In genomic region chr3:144128117-144128892, GRCh38 we compare ENCODE assay signal across 1 cellular context.
TF ChIP-seq lines count a peak whose summit lies in the region.

No MANE protein-coding gene starts in this region.

TF ChIP-seq in GM23338, 12 proteins besides CTCF, POLR2A, EP300 and RAD21 (continued from another document):
- TF ChIP-seq, protein P1, sequence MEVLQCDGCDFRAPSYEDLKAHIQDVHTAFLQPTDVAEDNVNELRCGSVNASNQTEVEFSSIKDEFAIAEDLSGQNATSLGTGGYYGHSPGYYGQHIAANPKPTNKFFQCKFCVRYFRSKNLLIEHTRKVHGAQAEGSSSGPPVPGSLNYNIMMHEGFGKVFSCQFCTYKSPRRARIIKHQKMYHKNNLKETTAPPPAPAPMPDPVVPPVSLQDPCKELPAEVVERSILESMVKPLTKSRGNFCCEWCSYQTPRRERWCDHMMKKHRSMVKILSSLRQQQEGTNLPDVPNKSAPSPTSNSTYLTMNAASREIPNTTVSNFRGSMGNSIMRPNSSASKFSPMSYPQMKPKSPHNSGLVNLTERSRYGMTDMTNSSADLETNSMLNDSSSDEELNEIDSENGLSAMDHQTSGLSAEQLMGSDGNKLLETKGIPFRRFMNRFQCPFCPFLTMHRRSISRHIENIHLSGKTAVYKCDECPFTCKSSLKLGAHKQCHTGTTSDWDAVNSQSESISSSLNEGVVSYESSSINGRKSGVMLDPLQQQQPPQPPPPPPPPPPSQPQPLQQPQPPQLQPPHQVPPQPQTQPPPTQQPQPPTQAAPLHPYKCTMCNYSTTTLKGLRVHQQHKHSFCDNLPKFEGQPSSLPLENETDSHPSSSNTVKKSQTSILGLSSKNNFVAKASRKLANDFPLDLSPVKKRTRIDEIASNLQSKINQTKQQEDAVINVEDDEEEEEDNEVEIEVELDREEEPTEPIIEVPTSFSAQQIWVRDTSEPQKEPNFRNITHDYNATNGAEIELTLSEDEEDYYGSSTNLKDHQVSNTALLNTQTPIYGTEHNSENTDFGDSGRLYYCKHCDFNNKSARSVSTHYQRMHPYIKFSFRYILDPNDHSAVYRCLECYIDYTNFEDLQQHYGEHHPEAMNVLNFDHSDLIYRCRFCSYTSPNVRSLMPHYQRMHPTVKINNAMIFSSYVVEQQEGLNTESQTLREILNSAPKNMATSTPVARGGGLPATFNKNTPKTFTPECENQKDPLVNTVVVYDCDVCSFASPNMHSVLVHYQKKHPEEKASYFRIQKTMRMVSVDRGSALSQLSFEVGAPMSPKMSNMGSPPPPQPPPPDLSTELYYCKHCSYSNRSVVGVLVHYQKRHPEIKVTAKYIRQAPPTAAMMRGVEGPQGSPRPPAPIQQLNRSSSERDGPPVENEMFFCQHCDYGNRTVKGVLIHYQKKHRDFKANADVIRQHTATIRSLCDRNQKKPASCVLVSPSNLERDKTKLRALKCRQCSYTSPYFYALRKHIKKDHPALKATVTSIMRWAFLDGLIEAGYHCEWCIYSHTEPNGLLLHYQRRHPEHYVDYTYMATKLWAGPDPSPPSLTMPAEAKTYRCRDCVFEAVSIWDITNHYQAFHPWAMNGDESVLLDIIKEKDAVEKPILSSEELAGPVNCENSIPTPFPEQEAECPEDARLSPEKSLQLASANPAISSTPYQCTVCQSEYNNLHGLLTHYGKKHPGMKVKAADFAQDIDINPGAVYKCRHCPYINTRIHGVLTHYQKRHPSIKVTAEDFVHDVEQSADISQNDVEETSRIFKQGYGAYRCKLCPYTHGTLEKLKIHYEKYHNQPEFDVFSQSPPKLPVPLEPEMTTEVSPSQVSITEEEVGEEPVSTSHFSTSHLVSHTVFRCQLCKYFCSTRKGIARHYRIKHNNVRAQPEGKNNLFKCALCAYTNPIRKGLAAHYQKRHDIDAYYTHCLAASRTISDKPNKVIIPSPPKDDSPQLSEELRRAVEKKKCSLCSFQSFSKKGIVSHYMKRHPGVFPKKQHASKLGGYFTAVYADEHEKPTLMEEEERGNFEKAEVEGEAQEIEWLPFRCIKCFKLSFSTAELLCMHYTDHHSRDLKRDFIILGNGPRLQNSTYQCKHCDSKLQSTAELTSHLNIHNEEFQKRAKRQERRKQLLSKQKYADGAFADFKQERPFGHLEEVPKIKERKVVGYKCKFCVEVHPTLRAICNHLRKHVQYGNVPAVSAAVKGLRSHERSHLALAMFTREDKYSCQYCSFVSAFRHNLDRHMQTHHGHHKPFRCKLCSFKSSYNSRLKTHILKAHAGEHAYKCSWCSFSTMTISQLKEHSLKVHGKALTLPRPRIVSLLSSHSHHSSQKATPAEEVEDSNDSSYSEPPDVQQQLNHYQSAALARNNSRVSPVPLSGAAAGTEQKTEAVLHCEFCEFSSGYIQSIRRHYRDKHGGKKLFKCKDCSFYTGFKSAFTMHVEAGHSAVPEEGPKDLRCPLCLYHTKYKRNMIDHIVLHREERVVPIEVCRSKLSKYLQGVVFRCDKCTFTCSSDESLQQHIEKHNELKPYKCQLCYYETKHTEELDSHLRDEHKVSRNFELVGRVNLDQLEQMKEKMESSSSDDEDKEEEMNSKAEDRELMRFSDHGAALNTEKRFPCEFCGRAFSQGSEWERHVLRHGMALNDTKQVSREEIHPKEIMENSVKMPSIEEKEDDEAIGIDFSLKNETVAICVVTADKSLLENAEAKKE (CRISPR knock-in tag; IDR thresholded peaks at IDR 0.05) = no peak
- no peak for TF ChIP-seq ZNF114 (CRISPR knock-in tag; IDR thresholded peaks at IDR 0.05)
- TF ChIP-seq, protein P2, sequence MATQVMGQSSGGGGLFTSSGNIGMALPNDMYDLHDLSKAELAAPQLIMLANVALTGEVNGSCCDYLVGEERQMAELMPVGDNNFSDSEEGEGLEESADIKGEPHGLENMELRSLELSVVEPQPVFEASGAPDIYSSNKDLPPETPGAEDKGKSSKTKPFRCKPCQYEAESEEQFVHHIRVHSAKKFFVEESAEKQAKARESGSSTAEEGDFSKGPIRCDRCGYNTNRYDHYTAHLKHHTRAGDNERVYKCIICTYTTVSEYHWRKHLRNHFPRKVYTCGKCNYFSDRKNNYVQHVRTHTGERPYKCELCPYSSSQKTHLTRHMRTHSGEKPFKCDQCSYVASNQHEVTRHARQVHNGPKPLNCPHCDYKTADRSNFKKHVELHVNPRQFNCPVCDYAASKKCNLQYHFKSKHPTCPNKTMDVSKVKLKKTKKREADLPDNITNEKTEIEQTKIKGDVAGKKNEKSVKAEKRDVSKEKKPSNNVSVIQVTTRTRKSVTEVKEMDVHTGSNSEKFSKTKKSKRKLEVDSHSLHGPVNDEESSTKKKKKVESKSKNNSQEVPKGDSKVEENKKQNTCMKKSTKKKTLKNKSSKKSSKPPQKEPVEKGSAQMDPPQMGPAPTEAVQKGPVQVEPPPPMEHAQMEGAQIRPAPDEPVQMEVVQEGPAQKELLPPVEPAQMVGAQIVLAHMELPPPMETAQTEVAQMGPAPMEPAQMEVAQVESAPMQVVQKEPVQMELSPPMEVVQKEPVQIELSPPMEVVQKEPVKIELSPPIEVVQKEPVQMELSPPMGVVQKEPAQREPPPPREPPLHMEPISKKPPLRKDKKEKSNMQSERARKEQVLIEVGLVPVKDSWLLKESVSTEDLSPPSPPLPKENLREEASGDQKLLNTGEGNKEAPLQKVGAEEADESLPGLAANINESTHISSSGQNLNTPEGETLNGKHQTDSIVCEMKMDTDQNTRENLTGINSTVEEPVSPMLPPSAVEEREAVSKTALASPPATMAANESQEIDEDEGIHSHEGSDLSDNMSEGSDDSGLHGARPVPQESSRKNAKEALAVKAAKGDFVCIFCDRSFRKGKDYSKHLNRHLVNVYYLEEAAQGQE (IDR thresholded peaks at IDR 0.05; ENCODE audit: unreplicated experiment) = no peak
